ENCODE assay signal across 13 cellular contexts in the genomic region with DNA sequence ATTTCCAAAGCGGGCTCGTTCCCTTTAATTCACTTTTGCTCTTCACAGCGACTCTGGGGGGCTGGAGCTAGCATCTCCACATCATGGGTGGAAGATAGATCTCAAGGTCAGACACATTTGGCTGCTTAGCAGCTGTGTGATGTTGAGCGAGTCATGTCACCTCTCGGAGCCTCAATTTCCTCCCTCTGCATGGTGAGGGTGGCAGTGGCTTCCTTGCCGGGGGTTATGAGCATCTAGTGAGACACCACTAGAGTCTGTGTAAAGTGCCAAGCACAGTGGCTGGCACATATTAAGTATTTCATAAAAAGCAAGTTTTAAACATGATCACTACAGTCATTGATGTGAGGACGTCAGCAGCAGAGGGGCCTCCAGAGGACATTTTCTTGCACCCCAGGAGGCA. TPM values are rescaled to one million over a fixed set of nuclear protein-coding genes. Genes with fewer than 3 reads are reported as not detected.
DNase-seq lines count a peak whose midpoint lies in the region; ATAC-seq and TF ChIP-seq lines count a peak whose summit lies in the region.
"Had no signal": no experiment of that assay in that cellular context is flagged by ENCODE, and none has a peak within 500 bp of the region (broad histone marks: within the 10 kb centered on the region; RNA-seq: fewer than 3 reads in every experiment).

No MANE protein-coding gene starts in this region.

- TF ChIP-seq CTCF in CD8-positive, alpha-beta T cell (IDR thresholded peaks at IDR 0.05) = no peak
- TF ChIP-seq CTCF in Panc1 (IDR thresholded peaks at IDR 0.05) (no peak), endothelial cell (IDR thresholded peaks at IDR 0.05; ENCODE audit: unreplicated experiment) (no peak), smooth muscle cell (IDR thresholded peaks at IDR 0.05; ENCODE audit: borderline replicate concordance, insufficient read depth, poor library complexity, severe bottlenecking) (no peak)

- no peak overlapping the region for H3K27ac ChIP-seq in CD8-positive, alpha-beta T cell (ENCODE audit: low read depth, low read length)
- H3K27ac ChIP-seq in Panc1 (ENCODE audit: low read length) (peak overlapping the region; percentile 82), smooth muscle cell (ENCODE audit: low read depth) (peak overlapping the region; percentile 10)

- no peaks in the 10 kb centered on the region for H3K27me3 ChIP-seq in CD8-positive, alpha-beta T cell (ENCODE audit: insufficient read depth, low read length)
- H3K27me3 ChIP-seq in Panc1 (ENCODE audit: control insufficient read depth, insufficient read depth, low read length) (no peaks in the 10 kb centered on the region), smooth muscle cell (ENCODE audit: low read depth) (no peaks in the 10 kb centered on the region)

- BruUV-seq in Panc1 (replicated peaks; lab: Mats Ljungman, UMichigan) = no TSS peak

- peaks cover 52% of the 10 kb centered on the region for H3K4me1 Mint-ChIP-seq in CD8-positive, alpha-beta T cell (ENCODE audit: low read depth)
- peaks cover 48% of the 10 kb centered on the region for H3K4me1 Mint-ChIP-seq in endothelial cell (ENCODE audit: unreplicated experiment)

- CTCF ChIA-PET in CD8-positive, alpha-beta T cell (lab: Charles Lee) = interaction anchor here (1.0 to 2.3 kb wide), 5 partner anchors 8 to 90 kb away, joined by 3 to 9 read pairs (median 4); no protein-coding TSS in a partner anchor
- CTCF ChIA-PET in Panc1 (lab: Charles Lee) = interaction anchor here (0.6 kb wide), 1 partner anchor 557 kb away, joined by 3 read pairs; no protein-coding TSS in a partner anchor

- H4K20me1 ChIP-seq in smooth muscle cell (ENCODE audit: low read depth) = peaks cover 33% of the 10 kb centered on the region

- WGBS in smooth muscle cell (ENCODE audit: low lambda C conversion rate) = 85% methylated on average over 7 of the region's 7 CpGs

- no peaks in the 10 kb centered on the region for H3K9me3 Mint-ChIP-seq in CD8-positive, alpha-beta T cell
- H3K9me3 Mint-ChIP-seq in endothelial cell (ENCODE audit: unreplicated experiment) = no peaks in the 10 kb centered on the region

- no peak overlapping the region for H3K4me3 ChIP-seq in CD8-positive, alpha-beta T cell (ENCODE audit: low read depth, low read length)
- H3K4me3 ChIP-seq in Panc1 (ENCODE audit: low read depth in 2 of 2, low read length in 2 of 2) (no peak overlapping the region), smooth muscle cell (no peak overlapping the region)

- H3F3A ChIP-seq in smooth muscle cell (ENCODE audit: low read depth) = peaks cover 35% of the 10 kb centered on the region

- no peak overlapping the region for H3K4me2 ChIP-seq in smooth muscle cell

- POLR2A ChIA-PET in CD8-positive, alpha-beta T cell (lab: Charles Lee) = interaction anchor here (1.5 to 2.6 kb wide), 2 partner anchors 13 to 16 kb away, joined by 3 to 12 read pairs; no protein-coding TSS in a partner anchor
- POLR2A ChIA-PET in Panc1 (lab: Charles Lee) = no interaction called here

- no peaks in the 10 kb centered on the region for H3K27me3 Mint-ChIP-seq in CD8-positive, alpha-beta T cell (ENCODE audit: low read depth)
- H3K27me3 Mint-ChIP-seq in endothelial cell (ENCODE audit: unreplicated experiment) = no peaks in the 10 kb centered on the region

- ATAC-seq in CD8-positive, alpha-beta T cell = peak; percentile 80
- ATAC-seq in Panc1 (no peak), GM18870 (IDR thresholded peaks at IDR 0.05; ENCODE audit: unreplicated experiment) (no peak), GM19023 (IDR thresholded peaks at IDR 0.05; ENCODE audit: unreplicated experiment) (no peak), HG03159 (IDR thresholded peaks at IDR 0.05; ENCODE audit: unreplicated experiment) (no peak)

- peak overlapping the region; percentile 50 for H3K27ac Mint-ChIP-seq in CD8-positive, alpha-beta T cell
- peak overlapping the region; percentile 69 for H3K27ac Mint-ChIP-seq in endothelial cell (ENCODE audit: unreplicated experiment)

- no peaks in the 10 kb centered on the region for H3K9me3 ChIP-seq in CD8-positive, alpha-beta T cell (ENCODE audit: low read length)
- H3K9me3 ChIP-seq in Panc1 (ENCODE audit: control insufficient read depth, insufficient read depth, low read depth, low read length) (no peaks in the 10 kb centered on the region), smooth muscle cell (replicated peaks; ENCODE audit: low read depth) (no peaks in the 10 kb centered on the region)

- in situ Hi-C loops in Panc1 (cut with HindIII; ENCODE audit: low pct_unique_long_range_greater_than_20kb, low sequenced_read_pairs) = no loop called here

- intact Hi-C loops in CD8-positive, alpha-beta T cell (cut with DNase I, micrococcal nuclease) = no loop called here
- intact Hi-C loops in Panc1 (cut with micrococcal nuclease; ENCODE audit: unreplicated experiment) = no loop called here

- H3K4me3 Mint-ChIP-seq in CD8-positive, alpha-beta T cell = no peak overlapping the region
- H3K4me3 Mint-ChIP-seq in endothelial cell (ENCODE audit: unreplicated experiment) = no peak overlapping the region

- no peaks in the 10 kb centered on the region for H3K36me3 ChIP-seq in CD8-positive, alpha-beta T cell (ENCODE audit: insufficient read depth, low read length)
- no peaks in the 10 kb centered on the region for H3K36me3 ChIP-seq in Panc1 (ENCODE audit: control insufficient read depth, insufficient read depth, low read length)
- H3K36me3 ChIP-seq in smooth muscle cell (ENCODE audit: low read depth) = no peaks in the 10 kb centered on the region

- peaks cover 4% of the 10 kb centered on the region for H3K36me3 Mint-ChIP-seq in CD8-positive, alpha-beta T cell
- peaks cover 4% of the 10 kb centered on the region for H3K36me3 Mint-ChIP-seq in endothelial cell (ENCODE audit: low read depth, unreplicated experiment)

- no peak overlapping the region for H2AFZ ChIP-seq in smooth muscle cell (ENCODE audit: low read depth)

- no peak overlapping the region for H3K9ac ChIP-seq in smooth muscle cell (ENCODE audit: low read depth)

- H3K79me2 ChIP-seq in smooth muscle cell (ENCODE audit: low read depth) = peaks cover 93% of the 10 kb centered on the region

- peak in 1 of 7 experiments; percentile 27 for DNase-seq in CD8-positive, alpha-beta T cell
- DNase-seq in Panc1 (ENCODE audit: low read depth, low spot score) (no peak), endothelial cell (ENCODE audit: low spot score) (no peak), smooth muscle cell (lab: John Stamatoyannopoulos, UW; ENCODE audit: unreplicated experiment) (no peak)
- DNase-seq: HCEC 1CT; NCI-H2107; NK-92 treated with Interleukin-12 subunit alpha and Interleukin-12 subunit beta, amount 100 ng/mL, for 24 hours; retina; SHP77; stimulated activated CD4-positive, alpha-beta T cell treated with anti-CD3 and anti-CD28 coated beads, Interleukin-4, amount 100 ng/mL, for 4 hours had no signal

- H3K4me1 ChIP-seq in CD8-positive, alpha-beta T cell (ENCODE audit: insufficient read depth, low read length) = peaks cover 35% of the 10 kb centered on the region
- H3K4me1 ChIP-seq in Panc1 (ENCODE audit: control insufficient read depth, insufficient read depth, low read length) (peaks cover 69% of the 10 kb centered on the region), smooth muscle cell (ENCODE audit: low read depth) (peaks cover 28% of the 10 kb centered on the region)

RNA-seq across cellular contexts. Expression of gene ECE1, which starts 16.9 kb away (rescaled TPM):
- total RNA-seq in CD8-positive, alpha-beta T cell = 10 to 100 TPM; 55.0 to 56.0 TPM
- 192 TPM for total RNA-seq in Panc1 (2021; ENCODE audit: unreplicated experiment)
- 250 TPM for polyA plus RNA-seq in Panc1 (2012; ENCODE audit: insufficient read length)
- 328 TPM for total RNA-seq in endothelial cell (ENCODE audit: unreplicated experiment)
- total RNA-seq in smooth muscle cell = 63.8 and 129 TPM in 2 replicates
- 101 and 108 TPM in 2 replicates for polyA plus RNA-seq in smooth muscle cell
